In the genomic region with DNA sequence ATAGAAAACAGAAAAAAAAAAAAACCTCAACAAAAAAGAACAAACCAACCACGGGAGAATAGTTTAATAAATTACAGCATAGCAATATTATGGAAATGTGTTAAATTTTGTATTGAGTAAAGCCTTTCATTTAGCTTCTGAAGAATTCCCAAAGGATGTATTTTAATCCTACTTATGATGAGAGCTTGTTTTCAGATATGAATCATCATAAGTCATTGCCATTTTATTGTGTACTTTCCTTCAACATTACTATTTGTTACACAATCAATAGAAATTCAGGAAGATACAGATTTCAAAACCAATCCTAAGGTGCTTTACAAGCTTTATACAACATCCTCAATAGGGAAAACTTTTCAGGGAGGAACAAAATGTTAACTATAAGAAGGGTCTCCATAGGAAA, we compare ENCODE assay signal across 15 cellular contexts.
DNase-seq lines count a peak whose midpoint lies in the region; ATAC-seq, FAIRE-seq and TF ChIP-seq lines count a peak whose summit lies in the region.
"Had no signal": no experiment of that assay in that cellular context is flagged by ENCODE, and none has a peak within 500 bp of the region (broad histone marks: within the 10 kb centered on the region; RNA-seq: fewer than 3 reads in every experiment).

No MANE protein-coding gene starts in this region.

- whole genome bisulfite sequencing in A549 (ENCODE audit: missing lambda C conversion rate), result 0% methylated on average over 1 of the region's 1 CpG
- 5 to 19% methylated on average over 1 of the region's 1 CpG for WGBS in GM23248 (ENCODE audit: low coverage in 1 of 2, low lambda C conversion rate in 2 of 2, missing lambda C conversion rate in 2 of 2), 2 experiments

- H3K4me3 ChIP-seq in A549, result no peak overlapping the region
- H3K4me3 ChIP-seq in GM23248, result no peak overlapping the region
- H3K4me3 ChIP-seq in fibroblast of lung (replicated peaks in 1 of 4; ENCODE audit: control extremely low read depth in 1 of 4, insufficient read depth in 1 of 4, low read depth in 3 of 4, low read length in 4 of 4), result no peak overlapping the region

- peaks cover 1% of the 10 kb centered on the region for H3K36me3 Mint-ChIP-seq in activated CD4-positive, alpha-beta memory T cell treated with anti-CD3 and anti-CD28 coated beads, Interleukin-2, amount 10 ng/mL, durations not matched to agents 7 days and 5 days (ENCODE audit: low read depth)
- H3K36me3 Mint-ChIP-seq: immature natural killer cell, memory B cell had no signal

- peaks cover under 1% of the 10 kb centered on the region for H3K27me3 Mint-ChIP-seq in activated CD4-positive, alpha-beta memory T cell treated with anti-CD3 and anti-CD28 coated beads, Interleukin-2, amount 10 ng/mL, durations not matched to agents 7 days and 5 days

- peaks cover 38% of the 10 kb centered on the region for H3K4me1 ChIP-seq in A549
- peaks cover 44% of the 10 kb centered on the region for H3K4me1 ChIP-seq in GM23248 (ENCODE audit: insufficient read depth)
- H3K4me1 ChIP-seq in fibroblast of lung (ENCODE audit: control insufficient read depth, extremely low read depth, insufficient read depth, low read length), result peaks cover 15% of the 10 kb centered on the region

- no peaks in the 10 kb centered on the region for H3K36me3 ChIP-seq in GM23248 (ENCODE audit: low read depth)
- H3K36me3 ChIP-seq in fibroblast of lung (ENCODE audit: control insufficient read depth, insufficient read depth, low read length), result no peaks in the 10 kb centered on the region

- peak in 1 of 2 experiments; percentile 31; a peak in 1 of 5 replicates for TF ChIP-seq EP300 in A549 (IDR thresholded peaks at IDR 0.05)

- no peak overlapping the region for H3K4me3 Mint-ChIP-seq in activated CD4-positive, alpha-beta memory T cell treated with anti-CD3 and anti-CD28 coated beads, Interleukin-2, amount 10 ng/mL, durations not matched to agents 7 days and 5 days
- H3K4me3 Mint-ChIP-seq: activated T-helper 17 cell treated with anti-CD3 and anti-CD28 coated beads, Interleukin-2, amount 50 U/mL, for 72 hours; H9; immature natural killer cell; memory B cell; neural crest cell had no signal

- POLR2A ChIA-PET in A549 (lab: Yijun Ruan, JAX), result interaction anchor here (0.5 to 2.0 kb wide), 7 partner anchors 17 to 434 kb away, joined by 3 to 13 read pairs (median 5); partner anchors contain the start of gene CTSC
- POLR2A ChIA-PET in activated CD4-positive, alpha-beta memory T cell treated with anti-CD3 and anti-CD28 coated beads, Interleukin-2, amount 10 ng/mL, durations not matched to agents 7 days and 5 days (lab: Charles Lee), result interaction anchor here (0.6 to 0.7 kb wide), 2 partner anchors 200 to 214 kb away, joined by 3 read pairs; partner anchors contain the start of gene CTSC

- H3K79me2 ChIP-seq in GM23248 (ENCODE audit: insufficient read depth), result no peaks in the 10 kb centered on the region
- no peaks in the 10 kb centered on the region for H3K79me2 ChIP-seq in fibroblast of lung (ENCODE audit: control insufficient read depth, insufficient read depth, low read length)

- in situ Hi-C loops in GM23248 (cut with MboI), result loop anchor here (25.0 kb wide), 4 partner anchors 301 to 1076 kb away; no protein-coding TSS in a partner anchor
- in situ Hi-C loops in SK-MEL-5 (cut with HindIII; ENCODE audit: low pct_unique_long_range_greater_than_20kb, low sequenced_read_pairs), result no loop called here

- peak overlapping the region in 1 of 2 experiments; percentile 46; a peak in 1 of 6 replicates for H3K27ac ChIP-seq in A549
- H3K27ac ChIP-seq in GM23248, result no peak overlapping the region
- H3K27ac ChIP-seq in fibroblast of lung (ENCODE audit: insufficient read depth, low read length), result no peak overlapping the region

- ATAC-seq in A549 (peak; percentile 53 to 62; a peak in 2 of 6 replicates), HG03135 (IDR thresholded peaks at IDR 0.05; ENCODE audit: unreplicated experiment) (no peak)
- ATAC-seq: activated T-helper 17 cell treated with anti-CD3 and anti-CD28 coated beads, Interleukin-2, amount 50 U/mL, for 72 hours had no signal

- H3K9me3 Mint-ChIP-seq in activated CD4-positive, alpha-beta memory T cell treated with anti-CD3 and anti-CD28 coated beads, Interleukin-2, amount 10 ng/mL, durations not matched to agents 7 days and 5 days, result peaks cover 2% of the 10 kb centered on the region
- H3K9me3 Mint-ChIP-seq: activated T-helper 17 cell treated with anti-CD3 and anti-CD28 coated beads, Interleukin-2, amount 50 U/mL, for 72 hours; H9; memory B cell; neural crest cell had no signal

- no peak overlapping the region for H2AFZ ChIP-seq in GM23248
- no peak overlapping the region for H2AFZ ChIP-seq in fibroblast of lung (ENCODE audit: low read length)

- H3K9me3 ChIP-seq in A549 (no peaks in the 10 kb centered on the region; the same call in 2 of the 3 replicates), GM23248 (ENCODE audit: low read depth) (no peaks in the 10 kb centered on the region), fibroblast of lung (ENCODE audit: control insufficient read depth, insufficient read depth, low read depth, low read length) (no peaks in the 10 kb centered on the region)

- no peak overlapping the region for H3K27ac Mint-ChIP-seq in activated CD4-positive, alpha-beta memory T cell treated with anti-CD3 and anti-CD28 coated beads, Interleukin-2, amount 10 ng/mL, durations not matched to agents 7 days and 5 days
- H3K27ac Mint-ChIP-seq: activated T-helper 17 cell treated with anti-CD3 and anti-CD28 coated beads, Interleukin-2, amount 50 U/mL, for 72 hours; H9; immature natural killer cell; memory B cell had no signal

- H3K4me2 ChIP-seq in A549 (peak overlapping the region; percentile 49), GM23248 (ENCODE audit: unreplicated experiment) (peak overlapping the region; percentile 45), fibroblast of lung (ENCODE audit: extremely low read depth, insufficient read depth, low read length) (no peak overlapping the region)

- CTCF ChIA-PET in A549 (lab: Yijun Ruan, JAX), result interaction anchor here (0.5 to 8.6 kb wide), 8 partner anchors 11 to 522 kb away, joined by 3 to 64 read pairs (median 4); no protein-coding TSS in a partner anchor
- CTCF ChIA-PET in activated CD4-positive, alpha-beta memory T cell treated with anti-CD3 and anti-CD28 coated beads, Interleukin-2, amount 10 ng/mL, durations not matched to agents 7 days and 5 days (lab: Charles Lee), result interaction anchor here (0.9 to 1.8 kb wide), 4 partner anchors 9 to 522 kb away, joined by 3 to 6 read pairs (median 4); no protein-coding TSS in a partner anchor

- 0 out of 5 replicates have a peak, but pooled peaks of 1 of the 2 experiments have one; percentile 19 for TF ChIP-seq RAD21 in A549 (conservative IDR thresholded peaks at IDR 0.05 in 1 of 2, IDR thresholded peaks at IDR 0.05 in 1 of 2)

- FAIRE-seq in A549 (lab: Jason Lieb, UNC), result no peak

- H3K9ac ChIP-seq in GM23248, result no peak overlapping the region
- H3K9ac ChIP-seq in fibroblast of lung (ENCODE audit: insufficient read depth, low read length), result no peak overlapping the region

- H3K27me3 ChIP-seq in GM23248 (replicated peaks; ENCODE audit: insufficient read depth) (no peaks in the 10 kb centered on the region), fibroblast of lung (ENCODE audit: control insufficient read depth, insufficient read depth, low read length) (no peaks in the 10 kb centered on the region)

- H3K4me1 Mint-ChIP-seq in activated CD4-positive, alpha-beta memory T cell treated with anti-CD3 and anti-CD28 coated beads, Interleukin-2, amount 10 ng/mL, durations not matched to agents 7 days and 5 days, result peaks cover 20% of the 10 kb centered on the region
- H3K4me1 Mint-ChIP-seq: H9, memory B cell had no signal

- H3K9me2 ChIP-seq in GM23248 (ENCODE audit: insufficient read depth), result no peaks in the 10 kb centered on the region

- TF ChIP-seq CTCF in A549 (IDR thresholded peaks at IDR 0.05) (no peak), fibroblast of lung (conservative IDR thresholded peaks at IDR 0.05 in 1 of 2, IDR thresholded peaks at IDR 0.05 in 1 of 2; ENCODE audit: low read depth in 1 of 2, low read length in 2 of 2) (no peak)

- peaks cover 25% of the 10 kb centered on the region for H3F3A ChIP-seq in GM23248 (ENCODE audit: insufficient read depth)

- no peak for TF ChIP-seq POLR2A in A549 (IDR thresholded peaks at IDR 0.05; ENCODE audit: low read length)

- H4K20me1 ChIP-seq in GM23248 (ENCODE audit: insufficient read depth) (no peaks in the 10 kb centered on the region), fibroblast of lung (ENCODE audit: control insufficient read depth, extremely low read depth, insufficient read depth, low read length) (no peaks in the 10 kb centered on the region)

- DNase-seq in A549 (ENCODE audit: low read depth in 1 of 2, low spot score in 1 of 2) (peak; percentile 29 to 36), GM23248 (peak; percentile 78), SK-MEL-5 (ENCODE audit: low read depth, low spot score) (peak; percentile 5), fibroblast of lung (ENCODE audit: low read depth in 2 of 2) (peak; percentile 38 to 42), OCI-M1 (lab: John Stamatoyannopoulos, UW) (no peak), COR-L47 (lab: John Stamatoyannopoulos, UW) (no peak)
- no peak for DNase-seq in activated CD4-positive, alpha-beta memory T cell treated with anti-CD3 and anti-CD28 coated beads, Interleukin-2, amount 10 ng/mL, durations not matched to agents 7 days and 5 days
- DNase-seq: H9, immature natural killer cell, NCI-H2029 treated with DMSO at 0.1 percent for 48 hours, NCI-H524 treated with DMSO at 0.1 percent for 48 hours had no signal

TF ChIP-seq in A549, 52 proteins besides CTCF, POLR2A, EP300 and RAD21 (continues in another document):
- TF ChIP-seq JUN (IDR thresholded peaks at IDR 0.05) (peak in 1 of 2 experiments; percentile 59; a peak in 1 of 5 replicates), EHF (CRISPR knock-in tag; IDR thresholded peaks at IDR 0.05) (no peak), JUNB (IDR thresholded peaks at IDR 0.05) (peak; percentile 94), NPAS2 (CRISPR knock-in tag; IDR thresholded peaks at IDR 0.05; ENCODE audit: borderline replicate concordance) (no peak), FOSL2 (IDR thresholded peaks at IDR 0.05) (peak; percentile 93), FOSL2 (CRISPR knock-in tag; IDR thresholded peaks at IDR 0.05) (peak; percentile 90)
- TF ChIP-seq, protein P1, sequence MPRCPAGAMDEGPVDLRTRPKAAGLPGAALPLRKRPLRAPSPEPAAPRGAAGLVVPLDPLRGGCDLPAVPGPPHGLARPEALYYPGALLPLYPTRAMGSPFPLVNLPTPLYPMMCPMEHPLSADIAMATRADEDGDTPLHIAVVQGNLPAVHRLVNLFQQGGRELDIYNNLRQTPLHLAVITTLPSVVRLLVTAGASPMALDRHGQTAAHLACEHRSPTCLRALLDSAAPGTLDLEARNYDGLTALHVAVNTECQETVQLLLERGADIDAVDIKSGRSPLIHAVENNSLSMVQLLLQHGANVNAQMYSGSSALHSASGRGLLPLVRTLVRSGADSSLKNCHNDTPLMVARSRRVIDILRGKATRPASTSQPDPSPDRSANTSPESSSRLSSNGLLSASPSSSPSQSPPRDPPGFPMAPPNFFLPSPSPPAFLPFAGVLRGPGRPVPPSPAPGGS (IDR thresholded peaks at IDR 0.05), result peak; percentile 58; the same call in 1 of the 3 replicates
- TF ChIP-seq, protein P2, sequence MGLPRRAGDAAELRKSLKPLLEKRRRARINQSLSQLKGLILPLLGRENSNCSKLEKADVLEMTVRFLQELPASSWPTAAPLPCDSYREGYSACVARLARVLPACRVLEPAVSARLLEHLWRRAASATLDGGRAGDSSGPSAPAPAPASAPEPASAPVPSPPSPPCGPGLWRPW (IDR thresholded peaks at IDR 0.05), result peak; percentile 45; the same call in 1 of the 2 replicates

Comparison
In these comparisons a context has a peak if more than half of its experiments do, and no peak if none do; other contexts are left out.
1. DNase-seq: peak in A549 (2 of 2), GM23248 (single experiment), SK-MEL-5 (single experiment) and fibroblast of lung (2 of 2); none in activated CD4-positive, alpha-beta memory T cell treated with anti-CD3 and anti-CD28 coated beads, Interleukin-2, amount 10 ng/mL, durations not matched to agents 7 days and 5 days (single experiment), OCI-M1 (single experiment) and COR-L47 (single experiment).